8 cellular contexts compared by ENCODE assay signal in the genomic region with DNA sequence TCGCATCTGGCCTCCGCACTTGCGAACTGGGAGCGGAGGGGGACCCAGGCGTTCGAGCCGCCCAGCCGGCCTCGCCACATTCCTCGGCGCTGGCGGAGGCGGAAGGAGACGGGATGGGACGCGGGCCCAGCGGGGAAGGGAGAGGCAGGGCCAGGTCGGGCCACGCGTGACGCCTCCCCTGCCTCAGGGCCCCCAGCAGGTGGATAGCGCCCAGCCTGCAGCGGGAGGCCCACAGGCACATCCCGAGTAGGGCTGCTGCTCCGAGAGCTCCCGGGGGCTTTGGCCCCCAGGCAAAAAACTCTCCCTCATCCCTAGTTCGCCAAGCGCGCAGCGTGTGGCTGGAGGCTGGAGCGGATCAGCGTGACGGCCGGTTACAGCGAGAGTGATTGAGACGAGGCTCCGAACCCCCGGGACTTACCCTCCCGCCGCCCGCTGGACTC. TPM values are rescaled to one million over a fixed set of nuclear protein-coding genes. Genes with fewer than 3 reads are reported as not detected.
DNase-seq lines count a peak whose midpoint lies in the region; ATAC-seq and TF ChIP-seq lines count a peak whose summit lies in the region.

No MANE protein-coding gene starts in this region.

- TF ChIP-seq CTCF in GM12865 (IDR thresholded peaks at IDR 0.05; ENCODE audit: insufficient read depth, low read depth, low read length, missing control alignments) = no peak
- TF ChIP-seq CTCF in MCF 10A (IDR thresholded peaks at IDR 0.05; ENCODE audit: unreplicated experiment) = no peak

- peak overlapping the region in 4 of 5 donors; percentile 46 to 91 (median 77) for H3K9ac ChIP-seq in subcutaneous abdominal adipose tissue (ENCODE audit: low read length in 5 of 5)

- H3K4me3 Mint-ChIP-seq in MCF 10A (ENCODE audit: unreplicated experiment) = peak overlapping the region; percentile 86

- H3K36me3 ChIP-seq in subcutaneous abdominal adipose tissue (ENCODE audit: control insufficient read depth in 5 of 5, insufficient read depth in 5 of 5, low read length in 5 of 5) = peaks cover 0 to 29% (median 24%) of the 10 kb centered on the region in 5 donors

- DNase-seq in GM12865 (ENCODE audit: low read depth) (peak; percentile 32), NCI-H1092 (lab: John Stamatoyannopoulos, UW) (peak; percentile 33), MCF 10A (ENCODE audit: unreplicated experiment) (peak; percentile 42), kidney tubule cell (ENCODE audit: low spot score) (peak; percentile 62), UCSD-AML1 (lab: John Stamatoyannopoulos, UW; ENCODE audit: unreplicated experiment) (no peak), GF-D8 (lab: John Stamatoyannopoulos, UW) (no peak)

- no peaks in the 10 kb centered on the region for H3K27me3 ChIP-seq in subcutaneous abdominal adipose tissue (ENCODE audit: control insufficient read depth in 5 of 5, insufficient read depth in 4 of 5, low read length in 5 of 5)

- no peaks in the 10 kb centered on the region for H3K9me3 Mint-ChIP-seq in MCF 10A (ENCODE audit: unreplicated experiment)

- CTCF ChIA-PET in MCF 10A (lab: Yijun Ruan, JAX) = interaction anchor here (0.6 to 6.3 kb wide), 5 partner anchors 9 to 99 kb away, joined by 3 to 61 read pairs (median 8); a partner anchor contains a TSS

- H3K36me3 Mint-ChIP-seq in MCF 10A (ENCODE audit: insufficient read depth, unreplicated experiment) = peaks cover 27% of the 10 kb centered on the region

- H3K9me3 ChIP-seq in subcutaneous abdominal adipose tissue (ENCODE audit: control insufficient read depth in 5 of 5, low read length in 5 of 5) = no peaks in the 10 kb centered on the region

- H3K4me1 ChIP-seq in subcutaneous abdominal adipose tissue (ENCODE audit: control insufficient read depth in 5 of 5, insufficient read depth in 5 of 5, low read length in 5 of 5) = peaks cover 7 to 77% (median 64%) of the 10 kb centered on the region in 5 donors

- H3K4me3 ChIP-seq in GM12865 (ENCODE audit: low read depth, low read length) = peak overlapping the region; percentile 96
- H3K4me3 ChIP-seq in subcutaneous abdominal adipose tissue (ENCODE audit: low read depth in 1 of 5, low read length in 5 of 5) = peak overlapping the region; percentile 91 to 96 (median 96)

- H3K27ac ChIP-seq in subcutaneous abdominal adipose tissue (ENCODE audit: low read depth, low read length) = peak overlapping the region; percentile 76

- H3K4me1 Mint-ChIP-seq in MCF 10A (ENCODE audit: insufficient read depth, unreplicated experiment) = peaks cover 16% of the 10 kb centered on the region

- H3K27me3 Mint-ChIP-seq in MCF 10A (ENCODE audit: insufficient read depth, unreplicated experiment) = no peaks in the 10 kb centered on the region

- POLR2A ChIA-PET in MCF 10A (lab: Yijun Ruan, JAX) = interaction anchor here (0.5 to 10.9 kb wide), 18 partner anchors 8 to 710 kb away, joined by 3 to 158 read pairs (median 10); a partner anchor contains a TSS

- ATAC-seq in GM19023 (IDR thresholded peaks at IDR 0.05; ENCODE audit: unreplicated experiment) = no peak

- peak overlapping the region; percentile 42 for H3K27ac Mint-ChIP-seq in MCF 10A (ENCODE audit: low read depth, unreplicated experiment)

- BruUV-seq in MCF 10A (replicated peaks; lab: Mats Ljungman, UMichigan) = no TSS peak

- intact Hi-C loops in MCF 10A (cut with micrococcal nuclease) = loop anchor here (5.0 kb wide), 2 partner anchors 54 to 69 kb away; a partner anchor contains a TSS

RNA-seq across cellular contexts. Expression of a gene that starts 0.8 kb away (rescaled TPM):
- 12.5 and 12.9 TPM in 2 replicates for total RNA-seq in MCF 10A (2022)

RNA-seq across cellular contexts. Expression of a gene that starts 5.6 kb away (rescaled TPM):
- total RNA-seq in MCF 10A (2022) = 0.21 and 0.22 TPM in 2 replicates

RNA-seq across cellular contexts. Expression of a gene that starts 6.3 kb away (rescaled TPM):
- 1.2 and 1.5 TPM in 2 replicates for total RNA-seq in MCF 10A (2022)

RNA-seq across cellular contexts. Expression of a gene that starts 16.9 kb away (rescaled TPM):
- total RNA-seq in MCF 10A (2022) = 21.3 and 23.4 TPM in 2 replicates

Comparison
In these comparisons a context has a peak if more than half of its experiments do, and no peak if none do; other contexts are left out.
1. DNase-seq: peak in GM12865 (single experiment), NCI-H1092 (single experiment), MCF 10A (single experiment) and kidney tubule cell (single experiment); none in UCSD-AML1 (single experiment) and GF-D8 (single experiment).